ENCODE assay signal across 8 cellular contexts in genomic region chrX:136147966-136148365, GRCh38. TPM values are rescaled to one million over a fixed set of nuclear protein-coding genes. Genes with fewer than 3 reads are reported as not detected.
A peak's percentile ranks its signal among the peaks of the same experiment; 100 is the strongest.
DNase-seq lines count a peak whose midpoint lies in the region; ATAC-seq and TF ChIP-seq lines count a peak whose summit lies in the region.

No MANE protein-coding gene starts in this region.

- H3K4me1 Mint-ChIP-seq in CD8-positive, alpha-beta T cell (ENCODE audit: low read depth), result peaks cover 34% of the 10 kb centered on the region

- peaks cover 15% of the 10 kb centered on the region for H3K79me2 ChIP-seq in PC-3 (ENCODE audit: low read length)

- H3F3A ChIP-seq in PC-3 (ENCODE audit: low read length, unreplicated experiment), result no peaks in the 10 kb centered on the region

- CTCF ChIA-PET in CD8-positive, alpha-beta T cell (lab: Charles Lee), result no interaction called here
- CTCF ChIA-PET in PC-3 (lab: Charles Lee), result interaction anchor here (0.6 kb wide), 1 partner anchor 344 kb away, joined by 4 read pairs; no protein-coding TSS in a partner anchor

- no peaks in the 10 kb centered on the region for H3K9me3 ChIP-seq in CD8-positive, alpha-beta T cell (ENCODE audit: low read length)
- no peaks in the 10 kb centered on the region for H3K9me3 ChIP-seq in PC-3 (ENCODE audit: low read length)
- H3K9me3 ChIP-seq in esophagus muscularis mucosa, result no peaks in the 10 kb centered on the region

- H3K36me3 ChIP-seq in CD8-positive, alpha-beta T cell (ENCODE audit: insufficient read depth, low read length), result no peaks in the 10 kb centered on the region
- no peaks in the 10 kb centered on the region for H3K36me3 ChIP-seq in PC-3 (ENCODE audit: low read depth, low read length)
- H3K36me3 ChIP-seq in esophagus muscularis mucosa, result no peaks in the 10 kb centered on the region

- no peaks in the 10 kb centered on the region for H3K27me3 ChIP-seq in CD8-positive, alpha-beta T cell (ENCODE audit: insufficient read depth, low read length)
- no peaks in the 10 kb centered on the region for H3K27me3 ChIP-seq in PC-3 (ENCODE audit: low read length)
- peaks cover 0 to 6% (median 0%) of the 10 kb centered on the region in 4 donors for H3K27me3 ChIP-seq in esophagus muscularis mucosa

- POLR2A ChIA-PET in CD8-positive, alpha-beta T cell (lab: Charles Lee), result no interaction called here
- POLR2A ChIA-PET in PC-3 (lab: Charles Lee; ENCODE audit: unreplicated experiment), result no interaction called here

- H3K27ac ChIP-seq in CD8-positive, alpha-beta T cell (ENCODE audit: low read depth, low read length), result no peak overlapping the region
- H3K27ac ChIP-seq in PC-3 (ENCODE audit: low read length) (no peak overlapping the region), esophagus muscularis mucosa (replicated peaks in 1 of 4) (peak overlapping the region; percentile 94 to 99 (median 98))

- TF ChIP-seq EP300 in esophagus muscularis mucosa (IDR thresholded peaks at IDR 0.05), result no peak

- H3K27me3 Mint-ChIP-seq in CD8-positive, alpha-beta T cell (ENCODE audit: low read depth), result no peaks in the 10 kb centered on the region

- no peak for TF ChIP-seq POLR2A in esophagus muscularis mucosa (IDR thresholded peaks at IDR 0.05; ENCODE audit: low read depth)

- BruUV-seq in PC-3 (replicated peaks; lab: Mats Ljungman, UMichigan), result no TSS peak

- H3K4me2 ChIP-seq in PC-3 (ENCODE audit: low read length), result peak overlapping the region; percentile 82

- peak overlapping the region; percentile 73 for H3K9ac ChIP-seq in PC-3 (ENCODE audit: low read length)

- no peak for DNase-seq in CD8-positive, alpha-beta T cell
- DNase-seq in PC-3 (no peak), esophagus muscularis mucosa (ENCODE audit: extremely low spot score) (no peak), omental fat pad (ENCODE audit: low spot score) (no peak), AG08395 (ENCODE audit: low spot score) (no peak)

- peaks cover 18% of the 10 kb centered on the region for H3K4me1 ChIP-seq in CD8-positive, alpha-beta T cell (ENCODE audit: insufficient read depth, low read length)
- H3K4me1 ChIP-seq in PC-3 (ENCODE audit: insufficient read depth, low read length) (peaks cover 12% of the 10 kb centered on the region; the same call in 1 of the 2 replicates), esophagus muscularis mucosa (peaks cover 0 to 15% (median 10%) of the 10 kb centered on the region in 4 donors)

- no peaks in the 10 kb centered on the region for H3K36me3 Mint-ChIP-seq in CD8-positive, alpha-beta T cell

- H3K4me3 Mint-ChIP-seq in CD8-positive, alpha-beta T cell, result peak overlapping the region; percentile 65

- WGBS in esophagus muscularis mucosa, result 36% methylated on average over 15 of the region's 17 CpGs

- no peaks in the 10 kb centered on the region for H3K9me3 Mint-ChIP-seq in CD8-positive, alpha-beta T cell

- H3K9me2 ChIP-seq in PC-3 (replicated peaks; ENCODE audit: low read length), result no peaks in the 10 kb centered on the region

- intact Hi-C loops in CD8-positive, alpha-beta T cell (cut with DNase I, micrococcal nuclease), result loop anchor here (5.0 kb wide), 3 partner anchors 161 to 349 kb away; partner anchors contain the start of genes HTATSF1 (in 1 of the 2) and SLC9A6 (in 1 of the 2)
- intact Hi-C loops in PC-3 (cut with micrococcal nuclease), result no loop called here
- intact Hi-C loops in esophagus muscularis mucosa (cut with DNase I), result no loop called here

- TF ChIP-seq CTCF in CD8-positive, alpha-beta T cell (IDR thresholded peaks at IDR 0.05), result no peak
- TF ChIP-seq CTCF in PC-3 (conservative IDR thresholded peaks at IDR 0.05; ENCODE audit: low read depth, low read length) (no peak), esophagus muscularis mucosa (IDR thresholded peaks at IDR 0.05) (no peak), omental fat pad (IDR thresholded peaks at IDR 0.05) (no peak)

- H2AFZ ChIP-seq in PC-3 (ENCODE audit: low read length), result peak overlapping the region; percentile 75

- 0 out of 2 replicates have a peak, but pooled peaks cover 5% of the 10 kb centered on the region for H4K20me1 ChIP-seq in PC-3 (ENCODE audit: low read length)

- peak overlapping the region; percentile 43 for H3K4me3 ChIP-seq in CD8-positive, alpha-beta T cell (ENCODE audit: low read depth, low read length)
- peak overlapping the region; percentile 72 for H3K4me3 ChIP-seq in PC-3 (ENCODE audit: low read length)
- peak overlapping the region; percentile 77 to 86 (median 78) for H3K4me3 ChIP-seq in esophagus muscularis mucosa

- ATAC-seq in CD8-positive, alpha-beta T cell, result no peak
- no peak for ATAC-seq in PC-3
- peak; percentile 9 for ATAC-seq in omental fat pad (ENCODE audit: low FRiP score)
- ATAC-seq in HG03025 (IDR thresholded peaks at IDR 0.05; ENCODE audit: low FRiP score, unreplicated experiment), result no peak
- ATAC-seq in HG03565 (IDR thresholded peaks at IDR 0.05; ENCODE audit: unreplicated experiment), result no peak
- ATAC-seq in HG03280 (IDR thresholded peaks at IDR 0.05; ENCODE audit: unreplicated experiment), result no peak

- H3K27ac Mint-ChIP-seq in CD8-positive, alpha-beta T cell, result no peak overlapping the region

RNA-seq across cellular contexts. Expression of gene FHL1, which starts 0.6 kb away (rescaled TPM):
- 10 to 100 TPM; 10.7 to 11.8 TPM for total RNA-seq in CD8-positive, alpha-beta T cell
- total RNA-seq in PC-3 (2014; rRNA removed), result 42.4 and 51.8 TPM in 2 replicates
- total RNA-seq in esophagus muscularis mucosa, result 1,000 to 10,000 TPM; 2,189 to 3,092 (median 2,823) TPM
- total RNA-seq in omental fat pad, result 1,000 to 10,000 TPM in 3 of 4 donors, 100 to 1,000 TPM in 1; 361 to 3,943 (median 1,771) TPM

Comparison
In these comparisons a context has a peak if more than half of its experiments do, and no peak if none do; other contexts are left out.
1. H3K27ac ChIP-seq: peak in esophagus muscularis mucosa (4 of 4); none in CD8-positive, alpha-beta T cell (single experiment) and PC-3 (single experiment).
2. intact Hi-C loops: an anchor here in CD8-positive, alpha-beta T cell (5.0 kb wide); none called in PC-3 and esophagus muscularis mucosa.
3. Peak in every context shown above with its lines, with median percentiles within 50 percentile points of each other: H3K4me3 ChIP-seq.